9 cellular contexts compared by ENCODE assay signal in genomic region chr2:43276517-43276931, GRCh38. TPM values are rescaled to one million over a fixed set of nuclear protein-coding genes. Genes with fewer than 3 reads are reported as not detected.
DNase-seq lines count a peak whose midpoint lies in the region; ATAC-seq and TF ChIP-seq lines count a peak whose summit lies in the region.
"Had no signal": no experiment of that assay in that cellular context is flagged by ENCODE, and none has a peak within 500 bp of the region (broad histone marks: within the 10 kb centered on the region; RNA-seq: fewer than 3 reads in every experiment).

No MANE protein-coding gene starts in this region.

- no peak for TF ChIP-seq EP300 in gastroesophageal sphincter (IDR thresholded peaks at IDR 0.05)

- H3K9me3 ChIP-seq in gastroesophageal sphincter: no peaks in the 10 kb centered on the region
- H3K9me3 ChIP-seq in tibial artery: no peaks in the 10 kb centered on the region

- H3K27me3 ChIP-seq in gastroesophageal sphincter (no peaks in the 10 kb centered on the region), tibial artery (no peaks in the 10 kb centered on the region)

- intact Hi-C loops in tibial artery (cut with DNase I; ENCODE audit: low total_unique reads): no loop called here

- ATAC-seq in gastroesophageal sphincter: peak; percentile 44

- TF ChIP-seq POLR2A in gastroesophageal sphincter (IDR thresholded peaks at IDR 0.05): no peak

- 19 to 42% methylated on average over 2 to 5 of the region's 5 CpGs for WGBS in gastroesophageal sphincter (ENCODE audit: low coverage in 1 of 2), 2 donors

- peaks cover 8 to 63% (median 13%) of the 10 kb centered on the region in 3 donors for H3K4me1 ChIP-seq in gastroesophageal sphincter
- peaks cover 0 to 47% (median 34%) of the 10 kb centered on the region in 4 donors for H3K4me1 ChIP-seq in tibial artery

- peaks cover 0 to 15% of the 10 kb centered on the region in 2 donors for H3K36me3 ChIP-seq in gastroesophageal sphincter
- H3K36me3 ChIP-seq in tibial artery: peaks cover 0 to 5% (median 0%) of the 10 kb centered on the region in 3 donors

- DNase-seq in SK-N-DZ (ENCODE audit: low spot score) (peak; percentile 49), mucosa of gallbladder (ENCODE audit: low spot score) (peak; percentile 33), tibial artery (peak in 1 of 2 donors; percentile 55), GF-D8 (lab: John Stamatoyannopoulos, UW) (no peak), DMS79 (lab: John Stamatoyannopoulos, UW) (no peak)
- no peak for DNase-seq in activated CD4-positive, alpha-beta T cell treated with anti-CD3 and anti-CD28 coated beads for 48 hours
- DNase-seq in stimulated activated CD4-positive, alpha-beta T cell treated with anti-CD3 and anti-CD28 coated beads, Interleukin-15, amount 100 ng/mL, for 24 hours: no peak
- DNase-seq: activated naive CD4-positive, alpha-beta T cell had no signal

- H3K27ac ChIP-seq in gastroesophageal sphincter (peak overlapping the region; percentile 57 to 82 (median 76)), tibial artery (peak overlapping the region; percentile 80 to 83)

- H3K4me3 ChIP-seq in gastroesophageal sphincter (no peak overlapping the region), tibial artery (peak overlapping the region in 1 of 2 donors; percentile 23)

- no peak for TF ChIP-seq CTCF in gastroesophageal sphincter (IDR thresholded peaks at IDR 0.05)
- TF ChIP-seq CTCF in tibial artery (IDR thresholded peaks at IDR 0.05): no peak

RNA-seq across cellular contexts. Expression of gene ZFP36L2, which starts 50.1 kb away (rescaled TPM):
- polyA plus RNA-seq in SK-N-DZ (2014; cell fraction: cytosol; rRNA removed): 6.8 and 7.1 TPM in 2 replicates
- polyA plus RNA-seq in SK-N-DZ (2014; cell fraction: nucleus; rRNA removed): 4.0 and 4.1 TPM in 2 replicates
- total RNA-seq in gastroesophageal sphincter: 10 to 100 TPM; 50.9 to 83.2 (median 73.4) TPM
- 209 TPM for total RNA-seq in mucosa of gallbladder

Comparison
In these comparisons a context has a peak if more than half of its experiments do, and no peak if none do; other contexts are left out.
1. DNase-seq: peak in SK-N-DZ (single experiment) and mucosa of gallbladder (single experiment); none in GF-D8 (single experiment), DMS79 (single experiment), activated CD4-positive, alpha-beta T cell treated with anti-CD3 and anti-CD28 coated beads for 48 hours (single experiment) and stimulated activated CD4-positive, alpha-beta T cell treated with anti-CD3 and anti-CD28 coated beads, Interleukin-15, amount 100 ng/mL, for 24 hours (single experiment).